19 cellular contexts compared by ENCODE assay signal in genomic region chr22:36222887-36223450, GRCh38. TPM values are rescaled to one million over a fixed set of nuclear protein-coding genes. Genes with fewer than 3 reads are reported as not detected.
"Had no signal": no experiment of that assay in that cellular context is flagged by ENCODE, and none has a peak within 500 bp of the region (broad histone marks: within the 10 kb centered on the region; RNA-seq: fewer than 3 reads in every experiment).

No MANE protein-coding gene starts in this region.

- DNase-seq: dermis blood vessel endothelial cell; erythroblast; foreskin melanocyte; hippocampal formation; kidney glomerular epithelial cell; naive thymus-derived CD8-positive, alpha-beta T cell; stimulated activated CD4-positive, alpha-beta T cell treated with anti-CD3 and anti-CD28 coated beads, Interleukin-2, amount 100 ng/mL, for 24 hours; stimulated activated CD4-positive, alpha-beta T cell treated with anti-CD3 and anti-CD28 coated beads, Interleukin-4, amount 100 ng/mL, for 4 hours; stimulated activated naive B cell treated with anti-CD40 and anti-IgM and Interleukin-4, amounts not matched to agents 10 μg/mL and 1 μg/mL and 100 μg/mL, for 72 hours; stimulated activated naive CD8-positive, alpha-beta T cell treated with anti-CD3 and anti-CD28 coated beads, Interleukin-15, amount 100 ng/mL, for 72 hours; transverse colon had no signal

- FAIRE-seq: colon, endothelial cell of umbilical vein had no signal

- ATAC-seq: naive thymus-derived CD8-positive, alpha-beta T cell; sciatic nerve; stimulated activated naive B cell treated with anti-CD40 and anti-IgM and Interleukin-4, amounts not matched to agents 10 μg/mL and 1 μg/mL and 100 μg/mL, for 72 hours; stimulated activated naive CD8-positive, alpha-beta T cell treated with anti-CD3 and anti-CD28 coated beads, Interleukin-15, amount 100 ng/mL, for 72 hours had no signal

- H3K27me3 ChIP-seq: heart left ventricle, transverse colon had no signal

- H3K27ac Mint-ChIP-seq: stimulated activated naive B cell treated with anti-CD40 and anti-IgM and Interleukin-4, amounts not matched to agents 10 μg/mL and 1 μg/mL and 100 μg/mL, for 72 hours; stimulated activated naive CD8-positive, alpha-beta T cell treated with anti-CD3 and anti-CD28 coated beads, Interleukin-15, amount 100 ng/mL, for 72 hours had no signal

- H3K4me3 Mint-ChIP-seq: stimulated activated naive B cell treated with anti-CD40 and anti-IgM and Interleukin-4, amounts not matched to agents 10 μg/mL and 1 μg/mL and 100 μg/mL, for 72 hours; stimulated activated naive CD8-positive, alpha-beta T cell treated with anti-CD3 and anti-CD28 coated beads, Interleukin-15, amount 100 ng/mL, for 72 hours had no signal

- H3K4me3 ChIP-seq: heart left ventricle, skin epidermis, thoracic aorta, transverse colon had no signal

- H3K9me3 Mint-ChIP-seq: naive thymus-derived CD8-positive, alpha-beta T cell; stimulated activated naive B cell treated with anti-CD40 and anti-IgM and Interleukin-4, amounts not matched to agents 10 μg/mL and 1 μg/mL and 100 μg/mL, for 72 hours; stimulated activated naive CD8-positive, alpha-beta T cell treated with anti-CD3 and anti-CD28 coated beads, Interleukin-15, amount 100 ng/mL, for 72 hours had no signal

RNA-seq across cellular contexts. Expression of gene APOL2, which starts 16.4 kb away (rescaled TPM):
- polyA plus RNA-seq: neural cell had no signal

RNA-seq across cellular contexts. Expression of gene APOL4, which starts 21.4 kb away (rescaled TPM):
- total RNA-seq: mononuclear cell; naive thymus-derived CD8-positive, alpha-beta T cell had no signal
- polyA plus RNA-seq: naive thymus-derived CD8-positive, alpha-beta T cell; neural cell had no signal

RNA-seq across cellular contexts. Expression of gene APOL1, which starts 30.0 kb away (rescaled TPM):
- polyA plus RNA-seq: neural cell had no signal
